ENCODE assay signal across 19 cellular contexts in the genomic region with DNA sequence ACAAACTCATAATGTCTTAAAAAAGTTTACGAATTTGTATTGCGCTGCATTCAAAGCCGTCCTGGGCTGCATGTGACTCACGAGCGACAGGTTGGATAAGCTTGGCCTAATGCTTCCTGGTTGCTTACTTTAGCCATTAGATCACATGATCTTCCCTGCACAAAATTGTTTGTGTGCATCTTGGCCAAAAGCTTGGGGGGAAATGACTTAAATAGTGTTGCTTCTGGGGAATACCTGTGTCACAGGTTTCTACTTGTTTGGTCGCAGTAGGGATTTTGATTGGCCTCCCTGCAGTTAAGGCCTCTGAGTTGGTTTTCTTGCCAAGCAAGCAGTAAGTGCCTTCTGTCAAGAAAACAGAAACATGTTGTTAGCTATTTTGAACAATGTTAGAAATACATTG. TPM values are rescaled to one million over a fixed set of nuclear protein-coding genes. Genes with fewer than 3 reads are reported as not detected.
DNase-seq lines count a peak whose midpoint lies in the region; ATAC-seq, FAIRE-seq and TF ChIP-seq lines count a peak whose summit lies in the region.
"Had no signal": no experiment of that assay in that cellular context is flagged by ENCODE, and none has a peak within 500 bp of the region (broad histone marks: within the 10 kb centered on the region; RNA-seq: fewer than 3 reads in every experiment).

No MANE protein-coding gene starts in this region.

- POLR2A ChIA-PET in K562 (lab: Yijun Ruan, JAX) = interaction anchor here (1.1 to 1.2 kb wide), 3 partner anchors 10 to 41 kb away, joined by 3 to 4 read pairs (median 3); no protein-coding TSS in a partner anchor
- POLR2A ChIA-PET in naive thymus-derived CD8-positive, alpha-beta T cell (lab: Charles Lee) = no interaction called here

- H3K9me3 Mint-ChIP-seq in H9 = no peaks in the 10 kb centered on the region
- H3K9me3 Mint-ChIP-seq in naive thymus-derived CD8-positive, alpha-beta T cell = no peaks in the 10 kb centered on the region
- H3K9me3 Mint-ChIP-seq in stimulated activated effector memory CD8-positive, alpha-beta T cell treated with anti-CD3 and anti-CD28 coated beads, Interleukin-12 subunit alpha, Interleukin-12 subunit beta, amount 100 ng/mL, for 72 hours = no peaks in the 10 kb centered on the region
- no peaks in the 10 kb centered on the region for H3K9me3 Mint-ChIP-seq in endothelial cell (ENCODE audit: unreplicated experiment)
- H3K9me3 Mint-ChIP-seq: activated naive CD8-positive, alpha-beta T cell treated with anti-CD3 and anti-CD28 coated beads for 36 hours; activated T-cell treated with anti-CD3 and anti-CD28 coated beads, Interleukin-2, amount 50 U/mL, for 4 hours; naive B cell; stimulated activated naive CD8-positive, alpha-beta T cell treated with anti-CD3 and anti-CD28 coated beads, Interleukin-15, Interleukin-2, amounts not matched to agents 100 ng/mL and 50 ng/mL, for 24 hours had no signal

- H3K27ac Mint-ChIP-seq in H9 (peak overlapping the region; percentile 63 to 85 (median 82); a peak in 6 of 7 replicates), endothelial cell (ENCODE audit: unreplicated experiment) (no peak overlapping the region)
- no peak overlapping the region for H3K27ac Mint-ChIP-seq in naive thymus-derived CD8-positive, alpha-beta T cell
- H3K27ac Mint-ChIP-seq in stimulated activated effector memory CD8-positive, alpha-beta T cell treated with anti-CD3 and anti-CD28 coated beads, Interleukin-12 subunit alpha, Interleukin-12 subunit beta, amount 100 ng/mL, for 72 hours = no peak overlapping the region
- H3K27ac Mint-ChIP-seq: activated naive CD8-positive, alpha-beta T cell treated with anti-CD3 and anti-CD28 coated beads for 36 hours; stimulated activated naive CD8-positive, alpha-beta T cell treated with anti-CD3 and anti-CD28 coated beads, Interleukin-15, Interleukin-2, amounts not matched to agents 100 ng/mL and 50 ng/mL, for 24 hours had no signal

- no peak overlapping the region for H3K4ac ChIP-seq in H9 (ENCODE audit: low read depth, low read length)

- H3K4me2 ChIP-seq in H9 (ENCODE audit: insufficient read depth, insufficient read length, low read length) (no peak overlapping the region), K562 (ENCODE audit: insufficient read depth, low read length) (no peak overlapping the region), hepatocyte (no peak overlapping the region)
- H3K4me2 ChIP-seq: SK-N-SH had no signal

- H3K27me3 Mint-ChIP-seq in H9 (ENCODE audit: low read depth) (no peaks in the 10 kb centered on the region), endothelial cell (ENCODE audit: unreplicated experiment) (peaks cover 3% of the 10 kb centered on the region)
- no peaks in the 10 kb centered on the region for H3K27me3 Mint-ChIP-seq in naive thymus-derived CD8-positive, alpha-beta T cell
- H3K27me3 Mint-ChIP-seq: activated naive CD8-positive, alpha-beta T cell treated with anti-CD3 and anti-CD28 coated beads for 36 hours; naive B cell; stimulated activated naive CD8-positive, alpha-beta T cell treated with anti-CD3 and anti-CD28 coated beads, Interleukin-15, Interleukin-2, amounts not matched to agents 100 ng/mL and 50 ng/mL, for 24 hours had no signal

- no peak overlapping the region for H2AFZ ChIP-seq in H9 (ENCODE audit: low read length)
- no peak overlapping the region for H2AFZ ChIP-seq in K562 (ENCODE audit: low read depth, low read length)
- no peak overlapping the region for H2AFZ ChIP-seq in hepatocyte

- H3K79me2 ChIP-seq in H9 (ENCODE audit: insufficient read depth, low read length) (no peaks in the 10 kb centered on the region), K562 (ENCODE audit: control insufficient read depth, insufficient read depth, low read length) (no peaks in the 10 kb centered on the region), hepatocyte (no peaks in the 10 kb centered on the region)

- H2BK12ac ChIP-seq in H9 (ENCODE audit: insufficient read length, low read depth, low read length) = no peak overlapping the region

- intact Hi-C loops in K562 (cut with micrococcal nuclease) = no loop called here
- intact Hi-C loops in psoas muscle (cut with DNase I) = no loop called here

- no TSS peak for BruUV-seq in K562 (replicated peaks; lab: Mats Ljungman, UMichigan)

- H3K27ac ChIP-seq in H9 (ENCODE audit: insufficient read length, low read depth, low read length) (no peak overlapping the region), K562 (ENCODE audit: extremely low read depth, low read depth, low read length) (no peak overlapping the region), hepatocyte (peak overlapping the region; percentile 48), skin epidermis (peak overlapping the region in 16 of 21 experiments; percentile 5 to 71 (median 44)), psoas muscle (no peak overlapping the region)

- H4K8ac ChIP-seq in H9 (replicated peaks; ENCODE audit: insufficient read length, low read depth, low read length) = no peak overlapping the region

- H3K36me3 ChIP-seq in K562 (ENCODE audit: control insufficient read depth, insufficient read depth, low read length) = peaks cover 47% of the 10 kb centered on the region
- no peaks in the 10 kb centered on the region for H3K36me3 ChIP-seq in hepatocyte (replicated peaks; ENCODE audit: insufficient read depth, low read depth)
- peaks cover 0 to 73% of the 10 kb centered on the region in 2 donors for H3K36me3 ChIP-seq in psoas muscle (ENCODE audit: insufficient read depth in 1 of 2, low read depth in 1 of 2)

- H3K18ac ChIP-seq in H9 (ENCODE audit: insufficient read length, low read depth, low read length) = no peak overlapping the region

- H3K23me2 ChIP-seq in H9 (ENCODE audit: insufficient read length, low read depth, low read length, poor library complexity, severe bottlenecking) = no peaks in the 10 kb centered on the region

- H3K4me3 Mint-ChIP-seq in H9 (no peak overlapping the region), endothelial cell (ENCODE audit: unreplicated experiment) (no peak overlapping the region)
- no peak overlapping the region for H3K4me3 Mint-ChIP-seq in naive thymus-derived CD8-positive, alpha-beta T cell
- no peak overlapping the region for H3K4me3 Mint-ChIP-seq in stimulated activated effector memory CD8-positive, alpha-beta T cell treated with anti-CD3 and anti-CD28 coated beads, Interleukin-12 subunit alpha, Interleukin-12 subunit beta, amount 100 ng/mL, for 72 hours
- H3K4me3 Mint-ChIP-seq: activated naive CD8-positive, alpha-beta T cell treated with anti-CD3 and anti-CD28 coated beads for 36 hours; activated T-cell treated with anti-CD3 and anti-CD28 coated beads, Interleukin-2, amount 50 U/mL, for 4 hours; naive B cell; stimulated activated naive CD8-positive, alpha-beta T cell treated with anti-CD3 and anti-CD28 coated beads, Interleukin-15, Interleukin-2, amounts not matched to agents 100 ng/mL and 50 ng/mL, for 24 hours had no signal

- no peak overlapping the region for H2AK5ac ChIP-seq in H9 (ENCODE audit: insufficient read length, low read length)

- TF ChIP-seq EP300 in K562 (IDR thresholded peaks at IDR 0.05; ENCODE audit: low read length) = no peak

- H3T11ph ChIP-seq in H9 (ENCODE audit: low read length) = no peak overlapping the region

- H3K27me3 ChIP-seq in H9 (ENCODE audit: insufficient read depth, low read length) (no peaks in the 10 kb centered on the region), K562 (ENCODE audit: control insufficient read depth in 2 of 2, insufficient read depth in 2 of 2, low read length in 2 of 2) (no peaks in the 10 kb centered on the region), hepatocyte (no peaks in the 10 kb centered on the region), psoas muscle (ENCODE audit: insufficient read depth in 3 of 3, low read length in 2 of 3) (no peaks in the 10 kb centered on the region)

- H3K4me1 ChIP-seq in H9 (ENCODE audit: insufficient read depth, low read length) (no peaks in the 10 kb centered on the region), K562 (replicated peaks in 1 of 2; ENCODE audit: control insufficient read depth in 2 of 2, insufficient read depth in 2 of 2, low read length in 2 of 2) (no peaks in the 10 kb centered on the region), hepatocyte (ENCODE audit: insufficient read depth) (no peaks in the 10 kb centered on the region), psoas muscle (peaks cover 20% of the 10 kb centered on the region)

- ATAC-seq in K562 (no peak), psoas muscle (no peak)
- ATAC-seq in naive thymus-derived CD8-positive, alpha-beta T cell = no peak
- no peak for ATAC-seq in stimulated activated effector memory CD8-positive, alpha-beta T cell treated with anti-CD3 and anti-CD28 coated beads, Interleukin-12 subunit alpha, Interleukin-12 subunit beta, amount 100 ng/mL, for 72 hours
- ATAC-seq: activated T-cell treated with anti-CD3 and anti-CD28 coated beads, Interleukin-2, amount 50 U/mL, for 4 hours had no signal

- DNase-seq in H9 (no peak), K562 (ENCODE audit: extremely low read depth in 1 of 4, low spot score in 3 of 4) (no peak), hepatocyte (ENCODE audit: low spot score) (peak; percentile 19), psoas muscle (no peak), endothelial cell (ENCODE audit: low spot score) (no peak)
- no peak for DNase-seq in naive thymus-derived CD8-positive, alpha-beta T cell
- DNase-seq in stimulated activated effector memory CD8-positive, alpha-beta T cell treated with anti-CD3 and anti-CD28 coated beads, Interleukin-12 subunit alpha, Interleukin-12 subunit beta, amount 100 ng/mL, for 72 hours (ENCODE audit: low spot score in 2 of 2) = no peak
- DNase-seq: activated CD4-positive, alpha-beta T cell treated with anti-CD3 and anti-CD28 coated beads, Interleukin-2, amount 50 U/mL, for 48 hours; activated naive CD8-positive, alpha-beta T cell treated with anti-CD3 and anti-CD28 coated beads for 36 hours; activated T-cell treated with anti-CD3 and anti-CD28 coated beads, Interleukin-2, amount 50 U/mL, for 4 hours; EL; naive B cell; NCI-H1694 treated with DMSO at 0.1 percent for 48 hours; NCI-H510A treated with DMSO at 0.1 percent for 48 hours; SK-N-SH had no signal

- TF ChIP-seq CTCF in H9 (conservative IDR thresholded peaks at IDR 0.05) = no peak
- TF ChIP-seq CTCF in K562 (IDR thresholded peaks at IDR 0.05 in 2 of 3, conservative IDR thresholded peaks at IDR 0.05 in 1 of 3; ENCODE audit: insufficient read depth in 2 of 3, low read depth in 1 of 3, low read length in 3 of 3) = no peak
- TF ChIP-seq CTCF in hepatocyte (IDR thresholded peaks at IDR 0.05; ENCODE audit: poor library complexity) = no peak
- TF ChIP-seq CTCF in psoas muscle (IDR thresholded peaks at IDR 0.05) = no peak
- no peak for TF ChIP-seq CTCF in endothelial cell (IDR thresholded peaks at IDR 0.05; ENCODE audit: unreplicated experiment)

- WGBS in H9 (ENCODE audit: extremely low coverage, insufficient read length, low lambda C conversion rate) = no CpG with 5 or more reads among the region's 6 CpGs
- WGBS in K562 (ENCODE audit: insufficient coverage, low coverage, missing lambda C conversion rate) = 92% methylated on average over 6 of the region's 6 CpGs
- WGBS in hepatocyte (ENCODE audit: low lambda C conversion rate, missing lambda C conversion rate) = 84% methylated on average over 6 of the region's 6 CpGs
- WGBS in psoas muscle, 3 donors = 95 to 99% (median 96%) methylated on average over 6 of the region's 6 CpGs

- in situ Hi-C loops in K562 (cut with MboI) = no loop called here

- H4K20me1 ChIP-seq in H9 (ENCODE audit: control insufficient read depth, insufficient read depth, insufficient read length) (no peaks in the 10 kb centered on the region), K562 (replicated peaks; ENCODE audit: control insufficient read depth, insufficient read depth, low read length) (no peaks in the 10 kb centered on the region), hepatocyte (ENCODE audit: insufficient read depth, poor library complexity, severe bottlenecking) (no peaks in the 10 kb centered on the region)

- H2BK20ac ChIP-seq in H9 (ENCODE audit: low read depth, low read length, poor library complexity, severe bottlenecking) = no peak overlapping the region

- H3K14ac ChIP-seq in H9 (ENCODE audit: insufficient read depth, low read length) = no peak overlapping the region

- H3K4me1 Mint-ChIP-seq in H9 = peaks cover 22 to 25% of the 10 kb centered on the region in 2 experiments
- no peaks in the 10 kb centered on the region for H3K4me1 Mint-ChIP-seq in naive thymus-derived CD8-positive, alpha-beta T cell
- H3K4me1 Mint-ChIP-seq in stimulated activated effector memory CD8-positive, alpha-beta T cell treated with anti-CD3 and anti-CD28 coated beads, Interleukin-12 subunit alpha, Interleukin-12 subunit beta, amount 100 ng/mL, for 72 hours = peaks cover 6% of the 10 kb centered on the region
- H3K4me1 Mint-ChIP-seq in endothelial cell (ENCODE audit: unreplicated experiment) = peaks cover 7% of the 10 kb centered on the region

- no peak overlapping the region for H2BK5ac ChIP-seq in H9 (ENCODE audit: insufficient read length, low read length)

- H4K91ac ChIP-seq in H9 (ENCODE audit: insufficient read length, low read depth, low read length) = no peak overlapping the region

- H3K9ac ChIP-seq in H9 (ENCODE audit: extremely low read depth, insufficient read length, low read length) (no peak overlapping the region), K562 (ENCODE audit: insufficient read depth in 1 of 2, low read depth in 2 of 2, low read length in 2 of 2) (no peak overlapping the region)
- H3K9ac ChIP-seq: SK-N-SH had no signal

- CTCF ChIA-PET in K562 (lab: Yijun Ruan, JAX; ENCODE audit: low intra/inter-chr PET ratio) = no interaction called here

- H4K5ac ChIP-seq in H9 (ENCODE audit: insufficient read length, low read depth, low read length) = no peak overlapping the region

- H3K9me2 ChIP-seq in hepatocyte (replicated peaks; ENCODE audit: insufficient read depth) = no peaks in the 10 kb centered on the region
- H3K9me2 ChIP-seq: SK-N-SH had no signal

- TF ChIP-seq RAD21 in K562 (CRISPR knock-in tag; conservative IDR thresholded peaks at IDR 0.05 in 1 of 2, IDR thresholded peaks at IDR 0.05 in 1 of 2) = no peak

- H3K9me1 ChIP-seq in K562 (ENCODE audit: control insufficient read depth, insufficient read depth, low read length) = no peaks in the 10 kb centered on the region

- no peak for FAIRE-seq in K562 (lab: Jason Lieb, UNC)
- FAIRE-seq: H54, TTC549 had no signal

- peaks cover 2 to 35% (median 21%) of the 10 kb centered on the region in 3 experiments; a peak in 6 of 7 replicates for H3K36me3 Mint-ChIP-seq in H9 (ENCODE audit: insufficient read depth in 1 of 3, low read depth in 3 of 3)
- peaks cover 0 to 72% (median 25%) of the 10 kb centered on the region in 3 donors for H3K36me3 Mint-ChIP-seq in naive thymus-derived CD8-positive, alpha-beta T cell
- peaks cover 83% of the 10 kb centered on the region for H3K36me3 Mint-ChIP-seq in stimulated activated effector memory CD8-positive, alpha-beta T cell treated with anti-CD3 and anti-CD28 coated beads, Interleukin-12 subunit alpha, Interleukin-12 subunit beta, amount 100 ng/mL, for 72 hours
- no peaks in the 10 kb centered on the region for H3K36me3 Mint-ChIP-seq in endothelial cell (ENCODE audit: low read depth, unreplicated experiment)

- H3K56ac ChIP-seq in H9 (ENCODE audit: insufficient read length, low read depth, low read length) = no peak overlapping the region

- no peak for TF ChIP-seq POLR2A in K562 (conservative IDR thresholded peaks at IDR 0.05)

- H2BK120ac ChIP-seq in H9 (ENCODE audit: low read depth, low read length, poor library complexity, severe bottlenecking) = no peak overlapping the region

- no peak overlapping the region for H3K23ac ChIP-seq in H9 (ENCODE audit: insufficient read length, low read depth, low read length)

- H2BK15ac ChIP-seq in H9 (ENCODE audit: low read depth, low read length) = no peak overlapping the region

- H3K9me3 ChIP-seq in H9 (ENCODE audit: control insufficient read depth, low read depth, low read length) (no peaks in the 10 kb centered on the region), K562 (replicated peaks; ENCODE audit: control insufficient read depth, insufficient read depth, low read depth, low read length) (no peaks in the 10 kb centered on the region), hepatocyte (ENCODE audit: low read depth) (no peaks in the 10 kb centered on the region), psoas muscle (no peaks in the 10 kb centered on the region)
- H3K9me3 ChIP-seq: SK-N-SH had no signal

- H3K79me1 ChIP-seq in H9 (ENCODE audit: insufficient read depth, low read depth, low read length, poor library complexity, severe bottlenecking) = no peaks in the 10 kb centered on the region

- no peak overlapping the region for H3K4me3 ChIP-seq in K562
- H3K4me3 ChIP-seq in hepatocyte = no peak overlapping the region
- H3K4me3 ChIP-seq in skin epidermis = no peak overlapping the region
- H3K4me3 ChIP-seq in psoas muscle = no peak overlapping the region

RNA-seq across cellular contexts. Expression of gene DUSP14, which starts 39.6 kb away (rescaled TPM):
- total RNA-seq in H9 (2021) (21.3 and 22.0 TPM in 2 replicates), K562 (2014; rRNA removed) (27.7 and 37.2 TPM in 2 replicates), K562 (2014; rRNA removed; fragmentation: Illumina TruSeq; extraction: Trizol) (19.6 and 20.2 TPM in 2 replicates), K562 (2015; rRNA removed; fragmentation: Illumina TruSeq; extraction: Trizol) (23.6 and 26.9 TPM in 2 replicates), K562 (2021) (24.8 and 25.3 TPM in 2 replicates), hepatocyte (28.8 and 31.1 TPM in 2 replicates), psoas muscle (10 to 100 TPM in 3 of 4 donors, 1 to 10 TPM in 1; 9.3 to 21.5 (median 14.0) TPM), endothelial cell (ENCODE audit: unreplicated experiment) (23.0 TPM)
- 14.7 and 22.3 TPM in 2 replicates for total RNA-seq in K562 (2011; cell fraction: chromatin; rRNA removed; ENCODE audit: low replicate concordance)
- 15.7 and 17.9 TPM in 2 replicates for total RNA-seq in K562 (2011; cell fraction: nucleolus; rRNA removed)
- 15.3 and 18.4 TPM in 2 replicates for total RNA-seq in K562 (2011; cell fraction: nucleoplasm; rRNA removed)
- polyA plus RNA-seq in K562 (2011; rRNA removed) (21.4 and 36.7 TPM in 2 replicates), K562 (2014; fragmentation: Illumina TruSeq; extraction: Trizol) (36.2 and 43.1 TPM in 2 replicates), K562 (2014; fragmentation: Nextera tagmentation; extraction: Ambion mirVana) (10 to 100 TPM; 64.0 to 74.0 TPM), K562 (2014; rRNA removed) (31.8 and 38.0 TPM in 2 replicates), hepatocyte (30.1 and 33.3 TPM in 2 replicates), psoas muscle (10 to 100 TPM in 2 of 3 donors, 1 to 10 TPM in 1; 9.4 to 32.1 (median 11.6) TPM)
- polyA plus RNA-seq in K562 (2011; cell fraction: cytosol; rRNA removed) = 26.9 and 54.6 TPM in 2 replicates
- 11.2 and 17.7 TPM in 2 replicates for polyA plus RNA-seq in K562 (2011; cell fraction: nucleus; rRNA removed)
- polyA plus RNA-seq in K562 (2012) = 21.4 and 25.4 TPM in 2 replicates
- 12.8 and 26.0 TPM in 2 replicates for polyA minus RNA-seq in K562 (2011; rRNA and poly(A)+ RNA removed)
- polyA minus RNA-seq in K562 (2011; cell fraction: cytosol; rRNA and poly(A)+ RNA removed) = 8.5 and 12.9 TPM in 2 replicates
- 4.0 and 4.1 TPM in 2 replicates for polyA minus RNA-seq in K562 (2011; cell fraction: nucleus; rRNA and poly(A)+ RNA removed)
- total RNA-seq in naive thymus-derived CD8-positive, alpha-beta T cell = 1 to 10 TPM; 6.8 to 6.9 TPM
- polyA plus RNA-seq in naive thymus-derived CD8-positive, alpha-beta T cell = 10 to 100 TPM; 13.8 to 17.4 (median 14.3) TPM

RNA-seq across cellular contexts. Expression of gene TADA2A, which starts 43.4 kb away (rescaled TPM):
- 20.9 and 25.2 TPM in 2 replicates for total RNA-seq in H9 (2021)
- total RNA-seq in K562 (2011; cell fraction: chromatin; rRNA removed; ENCODE audit: low replicate concordance) = 94.9 and 117 TPM in 2 replicates
- 54.7 and 67.1 TPM in 2 replicates for total RNA-seq in K562 (2011; cell fraction: nucleolus; rRNA removed)
- total RNA-seq in K562 (2011; cell fraction: nucleoplasm; rRNA removed) = 48.3 and 51.1 TPM in 2 replicates
- total RNA-seq in K562 (2014; rRNA removed) = 13.8 and 20.0 TPM in 2 replicates
- 25.0 and 27.0 TPM in 2 replicates for total RNA-seq in K562 (2014; rRNA removed; fragmentation: Illumina TruSeq; extraction: Trizol)
- 21.8 and 24.1 TPM in 2 replicates for total RNA-seq in K562 (2015; rRNA removed; fragmentation: Illumina TruSeq; extraction: Trizol)
- total RNA-seq in K562 (2021) = 24.8 and 26.9 TPM in 2 replicates
- polyA plus RNA-seq in K562 (2011; rRNA removed) = 13.6 and 24.6 TPM in 2 replicates
- polyA plus RNA-seq in K562 (2011; cell fraction: cytosol; rRNA removed) = 7.5 and 9.1 TPM in 2 replicates
- polyA plus RNA-seq in K562 (2011; cell fraction: nucleus; rRNA removed) = 32.1 and 42.8 TPM in 2 replicates
- 21.9 and 30.7 TPM in 2 replicates for polyA plus RNA-seq in K562 (2012)
- polyA plus RNA-seq in K562 (2014; fragmentation: Illumina TruSeq; extraction: Trizol) = 27.1 and 37.7 TPM in 2 replicates
- polyA plus RNA-seq in K562 (2014; fragmentation: Nextera tagmentation; extraction: Ambion mirVana) = 10 to 100 TPM; 28.0 to 33.5 TPM
- 18.5 and 21.3 TPM in 2 replicates for polyA plus RNA-seq in K562 (2014; rRNA removed)
- 37.8 and 62.7 TPM in 2 replicates for polyA minus RNA-seq in K562 (2011; rRNA and poly(A)+ RNA removed)
- polyA minus RNA-seq in K562 (2011; cell fraction: cytosol; rRNA and poly(A)+ RNA removed) = 10.0 and 13.8 TPM in 2 replicates
- 32.9 and 33.0 TPM in 2 replicates for polyA minus RNA-seq in K562 (2011; cell fraction: nucleus; rRNA and poly(A)+ RNA removed)
- total RNA-seq in hepatocyte = 16.8 and 18.3 TPM in 2 replicates
- 7.7 and 8.4 TPM in 2 replicates for polyA plus RNA-seq in hepatocyte
- total RNA-seq in naive thymus-derived CD8-positive, alpha-beta T cell = 10 to 100 TPM; 28.4 to 32.4 TPM
- polyA plus RNA-seq in naive thymus-derived CD8-positive, alpha-beta T cell = 10 to 100 TPM in 2 of 3 donors, 1 to 10 TPM in 1; 6.9 to 17.4 (median 11.6) TPM
- total RNA-seq in psoas muscle = 10 to 100 TPM in 3 of 4 donors, 1 to 10 TPM in 1; 9.4 to 23.7 (median 17.4) TPM
- polyA plus RNA-seq in psoas muscle = 10 to 100 TPM in 2 of 3 donors, 1 to 10 TPM in 1; 8.5 to 11.3 (median 10.6) TPM
- 24.7 TPM for total RNA-seq in endothelial cell (ENCODE audit: unreplicated experiment)

RNA-seq across cellular contexts. Expression of gene ACACA, which starts 43.5 kb away (rescaled TPM):
- total RNA-seq in H9 (2021) (123 and 135 TPM in 2 replicates), K562 (2014; rRNA removed) (47.0 and 67.8 TPM in 2 replicates), K562 (2014; rRNA removed; fragmentation: Illumina TruSeq; extraction: Trizol) (88.4 and 95.3 TPM in 2 replicates), K562 (2015; rRNA removed; fragmentation: Illumina TruSeq; extraction: Trizol) (94.7 and 100 TPM in 2 replicates), K562 (2021) (135 and 151 TPM in 2 replicates), hepatocyte (53.8 and 61.1 TPM in 2 replicates), psoas muscle (10 to 100 TPM; 21.5 to 42.6 (median 35.7) TPM), endothelial cell (ENCODE audit: unreplicated experiment) (91.5 TPM)
- total RNA-seq in K562 (2011; cell fraction: chromatin; rRNA removed; ENCODE audit: low replicate concordance) = 448 and 898 TPM in 2 replicates
- 215 and 247 TPM in 2 replicates for total RNA-seq in K562 (2011; cell fraction: nucleolus; rRNA removed)
- 361 and 377 TPM in 2 replicates for total RNA-seq in K562 (2011; cell fraction: nucleoplasm; rRNA removed)
- polyA plus RNA-seq in K562 (2011; rRNA removed) (64.7 and 103 TPM in 2 replicates), K562 (2014; fragmentation: Illumina TruSeq; extraction: Trizol) (93.5 and 94.1 TPM in 2 replicates), K562 (2014; fragmentation: Nextera tagmentation; extraction: Ambion mirVana) (10 to 100 TPM; 35.9 to 42.9 TPM), K562 (2014; rRNA removed) (54.9 and 55.3 TPM in 2 replicates), hepatocyte (36.2 and 37.4 TPM in 2 replicates), psoas muscle (10 to 100 TPM in 2 of 3 donors, 1 to 10 TPM in 1; 7.2 to 13.4 (median 12.1) TPM)
- polyA plus RNA-seq in K562 (2011; cell fraction: cytosol; rRNA removed) = 76.2 and 81.2 TPM in 2 replicates
- 143 and 189 TPM in 2 replicates for polyA plus RNA-seq in K562 (2011; cell fraction: nucleus; rRNA removed)
- 48.1 and 76.8 TPM in 2 replicates for polyA plus RNA-seq in K562 (2012)
- polyA minus RNA-seq in K562 (2011; rRNA and poly(A)+ RNA removed) = 202 and 328 TPM in 2 replicates
- polyA minus RNA-seq in K562 (2011; cell fraction: cytosol; rRNA and poly(A)+ RNA removed) = 111 and 229 TPM in 2 replicates
- polyA minus RNA-seq in K562 (2011; cell fraction: nucleus; rRNA and poly(A)+ RNA removed) = 265 and 290 TPM in 2 replicates
- 10 to 100 TPM; 11.8 to 15.2 TPM for total RNA-seq in naive thymus-derived CD8-positive, alpha-beta T cell
- 1 to 10 TPM; 5.7 to 9.0 (median 7.4) TPM for polyA plus RNA-seq in naive thymus-derived CD8-positive, alpha-beta T cell

Comparison
In these comparisons a context has a peak if more than half of its experiments do, and no peak if none do; other contexts are left out.
1. H3K27ac ChIP-seq: peak in hepatocyte (single experiment) and skin epidermis (16 of 21); none in H9 (single experiment), K562 (single experiment) and psoas muscle (single experiment).
2. H3K27ac Mint-ChIP-seq: peak in H9 (3 of 3); none in naive thymus-derived CD8-positive, alpha-beta T cell (0 of 10), stimulated activated effector memory CD8-positive, alpha-beta T cell treated with anti-CD3 and anti-CD28 coated beads, Interleukin-12 subunit alpha, Interleukin-12 subunit beta, amount 100 ng/mL, for 72 hours (single experiment) and endothelial cell (single experiment).